1 cellular context compared by ENCODE assay signal in the genomic region with DNA sequence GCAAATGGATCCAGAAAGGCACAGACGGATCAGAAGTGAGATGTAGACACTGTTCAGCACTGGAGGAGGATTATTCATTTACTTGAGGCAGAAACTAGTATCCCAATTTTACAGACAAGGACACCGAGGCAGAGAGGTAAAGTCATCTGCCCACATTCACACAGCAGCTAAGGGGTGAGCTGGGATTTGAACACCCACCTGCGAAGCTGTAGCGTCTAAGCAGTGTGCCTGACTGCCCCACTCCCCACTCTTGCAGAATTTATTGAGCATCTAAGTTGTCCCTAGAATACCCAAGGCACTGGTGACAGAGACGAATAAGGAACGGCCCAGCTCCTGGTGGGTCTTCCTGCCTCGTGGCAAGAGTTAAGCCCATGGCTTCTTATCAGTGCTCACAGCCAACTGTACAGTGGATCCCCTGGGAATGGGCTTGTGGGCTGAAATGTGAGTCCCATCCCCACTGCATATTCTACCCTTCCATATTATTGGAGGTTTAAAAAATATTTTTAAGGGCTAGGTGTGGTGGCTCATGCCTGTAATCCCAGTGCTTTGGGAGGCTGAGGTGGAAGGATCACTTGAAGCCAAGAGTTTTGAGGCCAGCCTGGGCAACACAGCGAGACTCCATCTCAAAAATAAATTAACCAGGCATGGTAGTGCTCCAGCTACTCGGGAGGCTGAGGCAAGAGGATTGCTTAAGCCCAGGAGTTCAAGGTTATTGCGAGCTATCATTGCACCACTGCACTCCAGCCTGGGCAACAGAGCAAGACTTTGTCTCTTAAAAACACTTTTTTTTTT.
TF ChIP-seq lines count a peak whose summit lies in the region.

No MANE protein-coding gene starts in this region.

TF ChIP-seq in H1, 55 proteins besides CTCF, POLR2A, EP300 and RAD21 (continued from another document):
- TF ChIP-seq TAF7 (optimal IDR thresholded peaks at IDR 0.05; ENCODE audit: borderline replicate concordance, low read depth, low read length), result no peak
